Comparison of ENCODE assay signal across 21 cellular contexts in the genomic region with DNA sequence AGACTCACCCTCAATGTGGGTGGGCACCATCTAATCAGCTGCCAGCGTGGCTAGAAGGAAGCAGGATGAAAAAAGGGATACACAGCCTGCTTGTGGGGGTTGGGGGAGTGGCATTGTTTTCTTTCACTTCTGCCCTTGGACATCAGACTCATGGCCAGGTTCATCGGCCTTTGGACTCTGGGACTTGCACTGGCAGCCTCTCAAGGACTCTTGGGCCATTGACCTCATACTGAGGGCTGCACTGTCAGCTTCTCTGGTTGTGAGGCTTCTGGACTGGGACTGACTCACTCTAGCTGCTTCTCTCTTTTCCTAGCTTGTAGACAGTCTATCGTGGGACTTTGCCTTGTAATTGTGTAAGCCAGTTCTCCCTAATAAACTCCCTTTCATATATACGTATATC.
DNase-seq lines count a peak whose midpoint lies in the region; ATAC-seq and FAIRE-seq lines count a peak whose summit lies in the region.
"Had no signal": no experiment of that assay in that cellular context is flagged by ENCODE, and none has a peak within 500 bp of the region (broad histone marks: within the 10 kb centered on the region; RNA-seq: fewer than 3 reads in every experiment).

No MANE protein-coding gene starts in this region.

- no peak overlapping the region for H3K9ac ChIP-seq in neuronal stem cell (ENCODE audit: low read depth, low read length, poor library complexity)

- H2AK5ac ChIP-seq in neuronal stem cell (ENCODE audit: low read depth, low read length), result peak overlapping the region; percentile 46

- H3K4me3 Mint-ChIP-seq in natural killer cell treated with Interleukin-12 subunit alpha and Interleukin-12 subunit beta and Interleukin-15 and Interleukin-18, amount 100 ng/mL, for 72 hours, result no peak overlapping the region
- H3K4me3 Mint-ChIP-seq: B cell, CD14-positive monocyte had no signal

- H2BK15ac ChIP-seq in neuronal stem cell (ENCODE audit: low read length), result no peak overlapping the region

- H3K14ac ChIP-seq in neuronal stem cell (ENCODE audit: low read length), result no peak overlapping the region

- FAIRE-seq in RCC 7860 (lab: Jason Lieb, UNC), result no peak
- FAIRE-seq: A204.1, GM12891, K562 had no signal

- no peaks in the 10 kb centered on the region for H3K27me3 Mint-ChIP-seq in natural killer cell treated with Interleukin-12 subunit alpha and Interleukin-12 subunit beta and Interleukin-15 and Interleukin-18, amount 100 ng/mL, for 72 hours
- H3K27me3 Mint-ChIP-seq: B cell had no signal

- H3K27ac ChIP-seq in neuronal stem cell (replicated peaks; ENCODE audit: low read length), result no peak overlapping the region

- ATAC-seq in left lobe of liver (peak; percentile 95), GM21381 (IDR thresholded peaks at IDR 0.05; ENCODE audit: unreplicated experiment) (no peak)
- no peak for ATAC-seq in natural killer cell treated with Interleukin-12 subunit alpha and Interleukin-12 subunit beta and Interleukin-15 and Interleukin-18, amount 100 ng/mL, for 72 hours
- ATAC-seq: K562 had no signal

- no peak overlapping the region for H3K4me3 ChIP-seq in neuronal stem cell (ENCODE audit: low read length in 2 of 2)
- H3K4me3 ChIP-seq: K562 had no signal

- no peak overlapping the region for H2BK5ac ChIP-seq in neuronal stem cell (ENCODE audit: low read length)

- no peaks in the 10 kb centered on the region for H3K27me3 ChIP-seq in neuronal stem cell (ENCODE audit: control insufficient read depth in 3 of 3, insufficient read depth in 3 of 3, low read depth in 1 of 3, low read length in 3 of 3)

- peak; percentile 14 for DNase-seq in Caki2 (ENCODE audit: low read depth)
- peak; percentile 16 for DNase-seq in RCC 7860 (ENCODE audit: low spot score)
- DNase-seq in left lobe of liver (ENCODE audit: low spot score), result peak; percentile 79
- DNase-seq in neuronal stem cell (ENCODE audit: low spot score), result no peak
- no peak for DNase-seq in activated CD4-positive, alpha-beta T cell treated with anti-CD3 and anti-CD28 coated beads, Interleukin-2, amount 50 U/mL, for 1 hour
- DNase-seq in natural killer cell treated with Interleukin-12 subunit alpha and Interleukin-12 subunit beta and Interleukin-15 and Interleukin-18, amount 100 ng/mL, for 72 hours (ENCODE audit: low spot score), result no peak
- no peak for DNase-seq in mesenteric fat pad (ENCODE audit: low spot score)
- DNase-seq: DMS 273 treated with DMSO at 0.1 percent for 48 hours, H7, NCI-H1694, NCI-H2081 treated with DMSO at 0.1 percent for 48 hours, NCI-H2171 treated with DMSO at 0.1 percent for 48 hours, NCI-H524 treated with DMSO at 0.1 percent for 48 hours, OCI-M1, Right ventricle myocardium superior had no signal

- H3K27ac Mint-ChIP-seq in natural killer cell treated with Interleukin-12 subunit alpha and Interleukin-12 subunit beta and Interleukin-15 and Interleukin-18, amount 100 ng/mL, for 72 hours, result no peak overlapping the region
- H3K27ac Mint-ChIP-seq: B cell, CD14-positive monocyte had no signal

- in situ Hi-C loops in Caki2 (cut with HindIII; ENCODE audit: low pct_unique_long_range_greater_than_20kb, low sequenced_read_pairs), result no loop called here

- no CpG with 5 or more reads among the region's 4 CpGs for WGBS in neuronal stem cell (ENCODE audit: extremely low coverage in 2 of 2, insufficient read length in 2 of 2, insufficient replicate concordance in 1 of 2), 2 donors

- no peak overlapping the region for H3K23ac ChIP-seq in neuronal stem cell (ENCODE audit: low read depth, low read length, poor library complexity)

- peaks cover 2% of the 10 kb centered on the region for H3K79me1 ChIP-seq in neuronal stem cell (ENCODE audit: low read depth, low read length)

- H3K9me3 Mint-ChIP-seq in natural killer cell treated with Interleukin-12 subunit alpha and Interleukin-12 subunit beta and Interleukin-15 and Interleukin-18, amount 100 ng/mL, for 72 hours, result peaks cover 15% of the 10 kb centered on the region

- peaks cover 0 to 2% of the 10 kb centered on the region in 2 donors for H3K9me3 ChIP-seq in neuronal stem cell (replicated peaks in 1 of 2; ENCODE audit: control insufficient read depth in 2 of 2, insufficient read depth in 1 of 2, low read depth in 1 of 2, low read length in 2 of 2)

- no peaks in the 10 kb centered on the region for H3K36me3 Mint-ChIP-seq in natural killer cell treated with Interleukin-12 subunit alpha and Interleukin-12 subunit beta and Interleukin-15 and Interleukin-18, amount 100 ng/mL, for 72 hours
- H3K36me3 Mint-ChIP-seq: CD14-positive monocyte had no signal

- no peak overlapping the region for H4K8ac ChIP-seq in neuronal stem cell (ENCODE audit: low read depth, low read length)

- no peak overlapping the region for H4K91ac ChIP-seq in neuronal stem cell (ENCODE audit: low read depth, low read length, poor library complexity)

- peak overlapping the region; percentile 37 for H3K18ac ChIP-seq in neuronal stem cell (ENCODE audit: low read length)

- H3K4me1 Mint-ChIP-seq in natural killer cell treated with Interleukin-12 subunit alpha and Interleukin-12 subunit beta and Interleukin-15 and Interleukin-18, amount 100 ng/mL, for 72 hours (ENCODE audit: low read depth in 2 of 2), result no peaks in the 10 kb centered on the region
- H3K4me1 Mint-ChIP-seq: B cell, CD14-positive monocyte had no signal

- H3K4ac ChIP-seq in neuronal stem cell (ENCODE audit: low read length), result no peak overlapping the region

- H3K4me1 ChIP-seq in neuronal stem cell (ENCODE audit: control insufficient read depth in 2 of 2, insufficient read depth in 1 of 2, low read depth in 1 of 2, low read length in 2 of 2), result no peaks in the 10 kb centered on the region

- no peak overlapping the region for H2BK120ac ChIP-seq in neuronal stem cell (ENCODE audit: low read depth, low read length)

- no peak overlapping the region for H2BK12ac ChIP-seq in neuronal stem cell (ENCODE audit: low read length)

- no peak overlapping the region for H3K4me2 ChIP-seq in neuronal stem cell (ENCODE audit: insufficient read depth, low read length, poor library complexity, severe bottlenecking)

- no peaks in the 10 kb centered on the region for H3K36me3 ChIP-seq in neuronal stem cell (replicated peaks in 1 of 2; ENCODE audit: control insufficient read depth in 2 of 2, insufficient read depth in 2 of 2, low read length in 2 of 2)

- H2AFZ ChIP-seq in neuronal stem cell (ENCODE audit: low read length), result no peak overlapping the region

Comparison
In these comparisons a context has a peak if more than half of its experiments do, and no peak if none do; other contexts are left out.
1. DNase-seq: peak in Caki2 (single experiment), RCC 7860 (single experiment) and left lobe of liver (single experiment); none in neuronal stem cell (single experiment), activated CD4-positive, alpha-beta T cell treated with anti-CD3 and anti-CD28 coated beads, Interleukin-2, amount 50 U/mL, for 1 hour (single experiment), natural killer cell treated with Interleukin-12 subunit alpha and Interleukin-12 subunit beta and Interleukin-15 and Interleukin-18, amount 100 ng/mL, for 72 hours (single experiment) and mesenteric fat pad (single experiment).